18 cellular contexts compared by ENCODE assay signal in the genomic region with DNA sequence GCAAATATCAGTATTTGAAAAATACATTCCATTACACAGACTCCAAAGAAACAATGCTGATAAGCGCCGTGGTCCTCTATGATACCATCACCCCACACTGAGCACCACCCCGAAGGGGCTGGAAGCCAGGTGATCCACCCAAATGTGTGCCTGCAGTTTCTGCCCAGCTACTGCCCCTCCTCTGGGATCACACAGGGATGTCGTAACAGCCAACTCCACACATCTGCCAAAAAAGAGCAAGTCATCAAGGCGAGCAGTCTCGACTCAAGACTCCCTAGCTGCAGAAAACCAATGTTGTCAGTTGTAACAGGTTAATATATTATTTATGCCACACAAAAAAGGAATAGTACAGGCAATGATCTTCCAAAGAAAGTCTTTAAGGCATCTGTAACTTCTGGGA. TPM values are rescaled to one million over a fixed set of nuclear protein-coding genes. Genes with fewer than 3 reads are reported as not detected.
DNase-seq lines count a peak whose midpoint lies in the region; ATAC-seq and TF ChIP-seq lines count a peak whose summit lies in the region.
"Had no signal": no experiment of that assay in that cellular context is flagged by ENCODE, and none has a peak within 500 bp of the region (broad histone marks: within the 10 kb centered on the region; RNA-seq: fewer than 3 reads in every experiment).

No MANE protein-coding gene starts in this region.

- H3K9me3 ChIP-seq in HEK293 (ENCODE audit: control insufficient read depth, insufficient read depth, low read depth, low read length) = no peaks in the 10 kb centered on the region
- H3K9me3 ChIP-seq in left ventricle myocardium inferior (replicated peaks) = no peaks in the 10 kb centered on the region
- H3K9me3 ChIP-seq in OCI-LY7 (ENCODE audit: low read length) = no peaks in the 10 kb centered on the region
- H3K9me3 ChIP-seq: body of pancreas, neutrophil, upper lobe of left lung had no signal

- DNase-seq in amniotic epithelial cell (ENCODE audit: low read depth) = peak; percentile 74
- no peak for DNase-seq in left ventricle myocardium inferior
- DNase-seq in DMS53 (lab: John Stamatoyannopoulos, UW) = no peak
- DNase-seq in OCI-LY7 (ENCODE audit: low spot score) = no peak
- DNase-seq: activated CD4-positive, alpha-beta T cell treated with anti-CD3 and anti-CD28 coated beads, Interleukin-2, amount 50 U/mL, for 1 hour; AML-193; body of pancreas; NCI-H2029 treated with DMSO at 0.1 percent for 48 hours; T-helper 2 cell; upper lobe of left lung had no signal

- H3K27ac ChIP-seq in 22Rv1 (peak overlapping the region; percentile 24), HEK293 (ENCODE audit: extremely low read depth, low read depth, low read length) (peak overlapping the region; percentile 19; the same call in 1 of the 2 replicates), left ventricle myocardium inferior (replicated peaks) (peak overlapping the region; percentile 37), OCI-LY7 (ENCODE audit: low read depth, low read length, poor library complexity, severe bottlenecking) (no peak overlapping the region)
- H3K27ac ChIP-seq: body of pancreas, KMS-11 had no signal

- H3K4me1 ChIP-seq in HEK293 (ENCODE audit: control insufficient read depth, insufficient read depth, low read length) (peaks cover 16% of the 10 kb centered on the region), left ventricle myocardium inferior (peaks cover 50% of the 10 kb centered on the region), OCI-LY7 (ENCODE audit: insufficient read depth, low read length, poor library complexity, severe bottlenecking) (peaks cover 9% of the 10 kb centered on the region)
- H3K4me1 ChIP-seq: body of pancreas had no signal

- H3K4me3 ChIP-seq in HEK293 (ENCODE audit: low read depth, low read length) (no peak overlapping the region), left ventricle myocardium inferior (no peak overlapping the region), OCI-LY7 (ENCODE audit: low read depth, low read length, poor library complexity, severe bottlenecking) (no peak overlapping the region)
- H3K4me3 ChIP-seq: body of pancreas, GM12878, lung, upper lobe of left lung had no signal

- H2AFZ ChIP-seq in OCI-LY7 (ENCODE audit: low read length) = no peak overlapping the region

- CTCF ChIA-PET in HEK293 (lab: Yijun Ruan, JAX) = no interaction called here
- CTCF ChIA-PET in OCI-LY7 (lab: Charles Lee; ENCODE audit: unreplicated experiment) = no interaction called here

- H3K4me2 ChIP-seq in OCI-LY7 (ENCODE audit: low read length) = no peak overlapping the region
- H3K4me2 ChIP-seq: KMS-11 had no signal

- POLR2A ChIA-PET in HEK293 (lab: Yijun Ruan, JAX) (interaction anchor here (3.8 kb wide), 1 partner anchor 21 kb away, joined by 61 read pairs; the partner anchor contains the start of genes CYB5D2 and ZZEF1), OCI-LY7 (lab: Charles Lee) (interaction anchor here (0.7 kb wide), 1 partner anchor 36 kb away, joined by 3 read pairs; no protein-coding TSS in a partner anchor)

- intact Hi-C loops in left ventricle myocardium inferior (cut with micrococcal nuclease) = no loop called here
- intact Hi-C loops in OCI-LY7 (cut with micrococcal nuclease; ENCODE audit: unreplicated experiment) = no loop called here

- no TSS peak for BruUV-seq in OCI-LY7 (replicated peaks; lab: Mats Ljungman, UMichigan)

- TF ChIP-seq CTCF in 22Rv1 (IDR thresholded peaks at IDR 0.05) (no peak), HEK293 (tag by site-specific recombination; IDR thresholded peaks at IDR 0.05) (no peak), left ventricle myocardium inferior (IDR thresholded peaks at IDR 0.05; ENCODE audit: borderline replicate concordance) (no peak), OCI-LY7 (conservative IDR thresholded peaks at IDR 0.05; ENCODE audit: low read length) (no peak)

- no peaks in the 10 kb centered on the region for H3K27me3 ChIP-seq in left ventricle myocardium inferior (ENCODE audit: low read depth)
- H3K27me3 ChIP-seq: body of pancreas, neutrophil, upper lobe of left lung had no signal

- H3K36me3 ChIP-seq in HEK293 (ENCODE audit: control insufficient read depth in 2 of 2, insufficient read depth in 1 of 2, low read length in 2 of 2) (peaks cover 14 to 62% of the 10 kb centered on the region in 2 experiments), left ventricle myocardium inferior (peaks cover 51% of the 10 kb centered on the region), OCI-LY7 (ENCODE audit: insufficient read depth, low read length) (peaks cover 50% of the 10 kb centered on the region)

- H4K20me1 ChIP-seq in OCI-LY7 (ENCODE audit: insufficient read depth, low read length) = no peaks in the 10 kb centered on the region

- H3K9me2 ChIP-seq in OCI-LY7 (ENCODE audit: insufficient read depth, low read length) = no peaks in the 10 kb centered on the region

- no peak for ATAC-seq in GM18868 (IDR thresholded peaks at IDR 0.05; ENCODE audit: unreplicated experiment)
- ATAC-seq in GM21390 (IDR thresholded peaks at IDR 0.05; ENCODE audit: unreplicated experiment) = no peak
- ATAC-seq: body of pancreas, GM12878 had no signal

- no peaks in the 10 kb centered on the region for H3K79me2 ChIP-seq in OCI-LY7 (ENCODE audit: insufficient read depth, low read depth, low read length)

TF ChIP-seq in HEK293, 187 proteins besides CTCF, POLR2A, EP300 and RAD21:
- no peak for TF ChIP-seq ZNF112 (tag by site-specific recombination; IDR thresholded peaks at IDR 0.05)
- TF ChIP-seq EGR2 (tag by site-specific recombination; IDR thresholded peaks at IDR 0.05; ENCODE audit: low read depth) = no peak
- TF ChIP-seq FEZF1 (tag by site-specific recombination; IDR thresholded peaks at IDR 0.05) = 0 out of 2 replicates have a peak, but pooled peaks have one; percentile 34

RNA-seq across cellular contexts. Expression of gene CYB5D2, which starts 21.0 kb away (rescaled TPM):
- 6.7 TPM for total RNA-seq in left ventricle myocardium inferior
- total RNA-seq in OCI-LY7 (2014; rRNA removed; shearing (Covaris generic)) = 6.9 and 18.5 TPM in 2 replicates
- 16.7 and 17.2 TPM in 2 replicates for total RNA-seq in OCI-LY7 (2022)

RNA-seq across cellular contexts. Expression of gene ZZEF1, which starts 21.1 kb away (rescaled TPM):
- total RNA-seq in left ventricle myocardium inferior (29.9 TPM), OCI-LY7 (2022) (51.5 and 54.9 TPM in 2 replicates)
- total RNA-seq in OCI-LY7 (2014; rRNA removed; shearing (Covaris generic)) = 25.3 and 35.4 TPM in 2 replicates
